ENCODE assay signal across 9 cellular contexts in genomic region chr19:32676186-32676894, GRCh38. TPM values are rescaled to one million over a fixed set of nuclear protein-coding genes. Genes with fewer than 3 reads are reported as not detected.
A peak's percentile ranks its signal among the peaks of the same experiment; 100 is the strongest.
DNase-seq lines count a peak whose midpoint lies in the region; ATAC-seq and TF ChIP-seq lines count a peak whose summit lies in the region.
"Had no signal": no experiment of that assay in that cellular context is flagged by ENCODE, and none has a peak within 500 bp of the region (broad histone marks: within the 10 kb centered on the region; RNA-seq: fewer than 3 reads in every experiment).

No MANE protein-coding gene starts in this region.

- no TSS peak for BruUV-seq in Caco-2 (replicated peaks; lab: Mats Ljungman, UMichigan)

- CTCF ChIA-PET in Caco-2 (lab: Charles Lee) = interaction anchor here (1.0 kb wide), 1 partner anchor 27 kb away, joined by 5 read pairs; no protein-coding TSS in a partner anchor

- DNase-seq in Caco-2 (peak; percentile 46 to 60), iPS-NIHi7 (ENCODE audit: extremely low spot score) (peak; percentile 20), NK-92 (lab: John Stamatoyannopoulos, UW; ENCODE audit: unreplicated experiment) (no peak), SKM-1 (lab: John Stamatoyannopoulos, UW; ENCODE audit: unreplicated experiment) (no peak), AML-193 (lab: John Stamatoyannopoulos, UW) (no peak)
- DNase-seq in activated naive CD8-positive, alpha-beta T cell treated with anti-CD3 and anti-CD28 coated beads, Interleukin-2, amount 10 ng/mL, durations not matched to agents 7 days and 5 days = no peak
- peak; percentile 20 for DNase-seq in stimulated activated naive CD8-positive, alpha-beta T cell treated with anti-CD3 and anti-CD28 coated beads, Interleukin-15, Interleukin-2, amounts not matched to agents 100 U/mL and 50 U/mL, for 24 hours

- H3K36me3 ChIP-seq in Caco-2 (ENCODE audit: control insufficient read depth, insufficient read depth, low read length) (0 out of 2 replicates have a peak, but pooled peaks cover 2% of the 10 kb centered on the region), Loucy (ENCODE audit: insufficient read depth, low read length) (no peaks in the 10 kb centered on the region)

- H3K4me2 ChIP-seq in Loucy (ENCODE audit: low read depth, low read length, poor library complexity, severe bottlenecking) = peak overlapping the region; percentile 91

- H3K4me1 ChIP-seq in Caco-2 (peaks cover 7% of the 10 kb centered on the region; the same call in 1 of the 2 replicates), Loucy (ENCODE audit: insufficient read depth, low read length, poor library complexity, severe bottlenecking) (peaks cover 17% of the 10 kb centered on the region)

- no peak overlapping the region for H2AFZ ChIP-seq in Loucy (ENCODE audit: low read length)

- no peak overlapping the region for H3K9ac ChIP-seq in Loucy (ENCODE audit: low read depth, low read length, poor library complexity, severe bottlenecking)

- TF ChIP-seq CTCF in Caco-2 (IDR thresholded peaks at IDR 0.05; ENCODE audit: insufficient read depth in 1 of 2, low read depth in 1 of 2, low read length in 1 of 2, severe bottlenecking in 1 of 2, unreplicated experiment in 1 of 2) (peak in 1 of 2 experiments; percentile 12), Loucy (conservative IDR thresholded peaks at IDR 0.05; ENCODE audit: low read length) (no peak)

- H4K20me1 ChIP-seq in Loucy (ENCODE audit: insufficient read depth, low read length, poor library complexity, severe bottlenecking) = peaks cover 27% of the 10 kb centered on the region

- no peaks in the 10 kb centered on the region for H3K27me3 Mint-ChIP-seq in Caco-2 (ENCODE audit: insufficient read depth, unreplicated experiment)
- H3K27me3 Mint-ChIP-seq in activated naive CD8-positive, alpha-beta T cell treated with anti-CD3 and anti-CD28 coated beads, Interleukin-2, amount 10 ng/mL, durations not matched to agents 7 days and 5 days = peaks cover 37% of the 10 kb centered on the region

- H3K36me3 Mint-ChIP-seq in Caco-2 (ENCODE audit: insufficient read depth, unreplicated experiment) = peaks cover 15% of the 10 kb centered on the region
- peaks cover 2% of the 10 kb centered on the region for H3K36me3 Mint-ChIP-seq in activated naive CD8-positive, alpha-beta T cell treated with anti-CD3 and anti-CD28 coated beads, Interleukin-2, amount 10 ng/mL, durations not matched to agents 7 days and 5 days

- H3K4me3 ChIP-seq in Caco-2 (ENCODE audit: low read depth, low read length) = peak overlapping the region; percentile 90
- no peak overlapping the region for H3K4me3 ChIP-seq in Loucy (ENCODE audit: low read length, poor library complexity, severe bottlenecking)

- H3K79me2 ChIP-seq in Loucy (ENCODE audit: insufficient read depth, low read length) = peaks cover 36% of the 10 kb centered on the region

- peaks cover 30% of the 10 kb centered on the region for H3K4me1 Mint-ChIP-seq in Caco-2 (ENCODE audit: low read depth, unreplicated experiment)
- H3K4me1 Mint-ChIP-seq in activated naive CD8-positive, alpha-beta T cell treated with anti-CD3 and anti-CD28 coated beads, Interleukin-2, amount 10 ng/mL, durations not matched to agents 7 days and 5 days = peaks cover 22% of the 10 kb centered on the region

- intact Hi-C loops in Caco-2 (cut with micrococcal nuclease; ENCODE audit: unreplicated experiment) = loop anchor here (10.0 kb wide), 2 partner anchors 82 to 272 kb away; partner anchors contain the start of gene DPY19L3

- no peak for ATAC-seq in activated naive CD8-positive, alpha-beta T cell treated with anti-CD3 and anti-CD28 coated beads, Interleukin-2, amount 10 ng/mL, durations not matched to agents 7 days and 5 days (ENCODE audit: low read depth)
- ATAC-seq in stimulated activated naive CD8-positive, alpha-beta T cell treated with anti-CD3 and anti-CD28 coated beads, Interleukin-15, Interleukin-2, amounts not matched to agents 100 U/mL and 50 U/mL, for 24 hours = no peak

- H3K27me3 ChIP-seq in Caco-2 (replicated peaks; ENCODE audit: control insufficient read depth, insufficient read depth, low read length) = no peaks in the 10 kb centered on the region
- H3K27me3 ChIP-seq in Loucy (ENCODE audit: insufficient read depth, low read length, poor library complexity, severe bottlenecking) = no peaks in the 10 kb centered on the region

- H3K4me3 Mint-ChIP-seq in Caco-2 (ENCODE audit: unreplicated experiment) = peak overlapping the region; percentile 90
- peak overlapping the region; percentile 82 for H3K4me3 Mint-ChIP-seq in activated naive CD8-positive, alpha-beta T cell treated with anti-CD3 and anti-CD28 coated beads, Interleukin-2, amount 10 ng/mL, durations not matched to agents 7 days and 5 days

- POLR2A ChIA-PET in Caco-2 (lab: Charles Lee) = interaction anchor here (1.5 kb wide), 1 partner anchor 15 kb away, joined by 5 read pairs; the partner anchor contains the start of gene NUDT19
- POLR2A ChIA-PET in activated naive CD8-positive, alpha-beta T cell treated with anti-CD3 and anti-CD28 coated beads, Interleukin-2, amount 10 ng/mL, durations not matched to agents 7 days and 5 days (lab: Charles Lee) = interaction anchor here (1.5 kb wide), 1 partner anchor 43 kb away, joined by 4 read pairs; no protein-coding TSS in a partner anchor

- no peaks in the 10 kb centered on the region for H3K9me3 ChIP-seq in Caco-2
- no peaks in the 10 kb centered on the region for H3K9me3 ChIP-seq in Loucy (ENCODE audit: insufficient read depth, low read depth, low read length)

- no peaks in the 10 kb centered on the region for H3F3A ChIP-seq in Loucy (ENCODE audit: low read depth)

- no peak overlapping the region for H3K27ac Mint-ChIP-seq in Caco-2 (ENCODE audit: unreplicated experiment)
- H3K27ac Mint-ChIP-seq in activated naive CD8-positive, alpha-beta T cell treated with anti-CD3 and anti-CD28 coated beads, Interleukin-2, amount 10 ng/mL, durations not matched to agents 7 days and 5 days = no peak overlapping the region

- H3K9me2 ChIP-seq in Loucy (replicated peaks; ENCODE audit: low read depth, low read length) = no peaks in the 10 kb centered on the region

- no peaks in the 10 kb centered on the region for H3K9me3 Mint-ChIP-seq in Caco-2 (ENCODE audit: unreplicated experiment)
- no peaks in the 10 kb centered on the region for H3K9me3 Mint-ChIP-seq in activated naive CD8-positive, alpha-beta T cell treated with anti-CD3 and anti-CD28 coated beads, Interleukin-2, amount 10 ng/mL, durations not matched to agents 7 days and 5 days

RNA-seq across cellular contexts. Expression of gene RGS9BP, which starts 0.7 kb away (rescaled TPM):
- total RNA-seq in Caco-2 (2022) = 0.75 and 1.0 TPM in 2 replicates
- total RNA-seq in activated naive CD8-positive, alpha-beta T cell treated with anti-CD3 and anti-CD28 coated beads, Interleukin-2, amount 10 ng/mL, durations not matched to agents 7 days and 5 days = under 1 TPM; 0.47 to 0.79 TPM

RNA-seq across cellular contexts. Expression of gene ANKRD27, which starts 1.4 kb away (rescaled TPM):
- 53.9 and 54.3 TPM in 2 replicates for total RNA-seq in Caco-2 (2022)
- 10 to 100 TPM; 43.4 to 48.8 TPM for total RNA-seq in activated naive CD8-positive, alpha-beta T cell treated with anti-CD3 and anti-CD28 coated beads, Interleukin-2, amount 10 ng/mL, durations not matched to agents 7 days and 5 days

RNA-seq across cellular contexts. Expression of gene NUDT19, which starts 15.3 kb away (rescaled TPM):
- total RNA-seq in Caco-2 (2022) = 24.0 and 24.4 TPM in 2 replicates
- total RNA-seq in activated naive CD8-positive, alpha-beta T cell treated with anti-CD3 and anti-CD28 coated beads, Interleukin-2, amount 10 ng/mL, durations not matched to agents 7 days and 5 days = 10 to 100 TPM; 15.2 to 15.4 TPM

RNA-seq across cellular contexts. Expression of gene TDRD12, which starts 43.2 kb away (rescaled TPM):
- 0.11 and 0.30 TPM in 2 replicates for total RNA-seq in Caco-2 (2022)
- total RNA-seq in activated naive CD8-positive, alpha-beta T cell treated with anti-CD3 and anti-CD28 coated beads, Interleukin-2, amount 10 ng/mL, durations not matched to agents 7 days and 5 days = under 1 TPM; 0.26 to 0.42 TPM
- total RNA-seq: NCI-H460 had no signal

Comparison
In these comparisons a context has a peak if more than half of its experiments do, and no peak if none do; other contexts are left out.
1. DNase-seq: peak in Caco-2 (2 of 2), iPS-NIHi7 (single experiment) and stimulated activated naive CD8-positive, alpha-beta T cell treated with anti-CD3 and anti-CD28 coated beads, Interleukin-15, Interleukin-2, amounts not matched to agents 100 U/mL and 50 U/mL, for 24 hours (single experiment); none in activated naive CD8-positive, alpha-beta T cell treated with anti-CD3 and anti-CD28 coated beads, Interleukin-2, amount 10 ng/mL, durations not matched to agents 7 days and 5 days (single experiment), NK-92 (single experiment), SKM-1 (single experiment) and AML-193 (0 of 2).